1 cellular context compared by ENCODE assay signal in the genomic region with DNA sequence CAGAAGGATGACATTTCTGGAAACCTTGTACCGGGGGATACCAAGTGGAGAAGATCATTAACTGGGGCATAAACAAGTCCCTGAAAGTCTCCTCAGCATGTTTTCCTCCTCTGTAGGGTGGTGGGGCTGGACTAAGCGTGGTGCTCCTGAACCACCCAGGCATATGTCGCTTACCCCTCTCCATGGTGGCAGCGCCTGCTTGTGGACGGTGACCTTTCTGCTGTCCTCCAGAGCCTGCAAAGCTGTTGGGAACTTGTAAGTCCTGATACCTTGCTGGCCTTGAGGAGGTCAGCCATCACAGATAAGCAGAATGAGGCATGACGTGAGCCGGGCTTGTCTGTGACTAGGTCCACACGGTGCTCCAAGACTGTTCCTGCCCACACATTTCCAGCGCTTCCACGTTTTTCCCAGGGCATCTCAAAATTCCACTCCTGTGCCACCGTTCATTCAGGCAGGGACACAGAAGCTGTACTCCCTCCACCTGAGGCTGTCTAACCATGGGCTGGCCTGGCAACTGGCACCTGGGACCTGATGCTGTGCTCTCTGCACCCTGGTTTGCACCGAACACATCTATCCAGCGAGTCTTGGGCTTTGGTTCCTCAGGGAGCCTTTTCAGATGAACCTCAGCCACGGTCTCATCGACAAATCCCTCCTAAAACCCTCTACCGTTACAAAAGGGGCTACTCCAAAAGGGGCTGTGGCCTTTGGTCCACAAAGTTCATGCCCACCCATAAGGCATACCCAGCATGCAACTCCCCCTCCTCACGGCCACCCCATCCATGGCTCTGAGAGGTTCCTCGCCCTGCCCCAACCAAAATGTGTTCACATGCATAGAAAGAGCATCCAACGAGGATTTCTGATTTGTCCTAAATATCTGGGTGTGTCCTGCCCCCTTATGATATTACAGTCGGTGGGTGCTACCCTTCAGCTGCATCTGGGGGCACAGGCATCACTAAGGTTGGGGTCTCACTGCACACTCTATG.
TF ChIP-seq lines count a peak whose summit lies in the region.

No MANE protein-coding gene starts in this region.

TF ChIP-seq in K562, 482 proteins besides CTCF, POLR2A, EP300 and RAD21:
- TF ChIP-seq CBFA2T3 (IDR thresholded peaks at IDR 0.05) (peak; percentile 47; the same call in 1 of the 2 replicates), JUND (IDR thresholded peaks at IDR 0.05; ENCODE audit: borderline replicate concordance, low read depth, low read length) (0 out of 2 replicates have a peak, but pooled peaks have one; percentile 17), JUND (tag; IDR thresholded peaks at IDR 0.05; ENCODE audit: borderline replicate concordance, low read depth, low read length) (no peak), LARP7 (IDR thresholded peaks at IDR 0.05) (no peak)
